ENCODE assay signal across 20 cellular contexts in genomic region chr2:20143263-20143662, GRCh38.
DNase-seq lines count a peak whose midpoint lies in the region; FAIRE-seq and TF ChIP-seq lines count a peak whose summit lies in the region.
"Had no signal": no experiment of that assay in that cellular context is flagged by ENCODE, and none has a peak within 500 bp of the region (broad histone marks: within the 10 kb centered on the region; RNA-seq: fewer than 3 reads in every experiment).

No MANE protein-coding gene starts in this region.

- no peak for TF ChIP-seq CTCF in breast epithelium (IDR thresholded peaks at IDR 0.05)
- no peak for TF ChIP-seq CTCF in MCF 10A (IDR thresholded peaks at IDR 0.05; ENCODE audit: unreplicated experiment)
- TF ChIP-seq CTCF in bronchial epithelial cell (IDR thresholded peaks at IDR 0.05; ENCODE audit: insufficient read depth, low read length, severe bottlenecking): no peak
- TF ChIP-seq CTCF in kidney epithelial cell (IDR thresholded peaks at IDR 0.05; ENCODE audit: insufficient read depth, low read length, poor library complexity, severe bottlenecking): no peak
- no peak for TF ChIP-seq CTCF in type B pancreatic cell (conservative IDR thresholded peaks at IDR 0.05)
- no peak for TF ChIP-seq CTCF in A673 (conservative IDR thresholded peaks at IDR 0.05; ENCODE audit: low read depth, low read length)
- TF ChIP-seq CTCF in GM20000 (IDR thresholded peaks at IDR 0.05; ENCODE audit: extremely low read depth, missing control alignments): no peak

- H3K27ac Mint-ChIP-seq in MCF 10A (ENCODE audit: low read depth, unreplicated experiment) (no peak overlapping the region), type B pancreatic cell (peak overlapping the region; percentile 97)
- H3K27ac Mint-ChIP-seq: activated T-helper 2 cell treated with anti-CD3 and anti-CD28 coated beads, Interferon-gamma antibody, Interleukin-2, Interleukin-4, amounts not matched to agents 10 μg/mL and 5 μg/mL and 100 μg/mL, durations not matched to agents 14 hours and 24 hours and 36 hours; IgD-negative memory B cell had no signal

- H3K27me3 ChIP-seq in breast epithelium: no peaks in the 10 kb centered on the region
- no peaks in the 10 kb centered on the region for H3K27me3 ChIP-seq in bronchial epithelial cell (ENCODE audit: control insufficient read depth, insufficient read depth, low read length)
- no peaks in the 10 kb centered on the region for H3K27me3 ChIP-seq in kidney epithelial cell (ENCODE audit: control insufficient read depth, insufficient read depth, low read length)
- no peaks in the 10 kb centered on the region for H3K27me3 ChIP-seq in A673 (replicated peaks; ENCODE audit: insufficient read depth, low read depth, low read length, poor library complexity)

- H3K36me3 Mint-ChIP-seq in MCF 10A (ENCODE audit: insufficient read depth, unreplicated experiment) (peaks cover 8% of the 10 kb centered on the region), type B pancreatic cell (no peaks in the 10 kb centered on the region)
- H3K36me3 Mint-ChIP-seq: IgD-negative memory B cell had no signal

- H3K27me3 Mint-ChIP-seq in MCF 10A (ENCODE audit: insufficient read depth, unreplicated experiment) (no peaks in the 10 kb centered on the region), type B pancreatic cell (no peaks in the 10 kb centered on the region)

- intact Hi-C loops in breast epithelium (cut with DNase I; ENCODE audit: low total_unique reads): no loop called here
- intact Hi-C loops in MCF 10A (cut with micrococcal nuclease): no loop called here
- intact Hi-C loops in A673 (cut with micrococcal nuclease; ENCODE audit: unreplicated experiment): no loop called here

- H3K4me3 ChIP-seq in breast epithelium (no peak overlapping the region), bronchial epithelial cell (ENCODE audit: low read depth, low read length) (no peak overlapping the region), kidney epithelial cell (ENCODE audit: low read depth, low read length) (no peak overlapping the region), A673 (ENCODE audit: low read depth, low read length, poor library complexity, severe bottlenecking) (no peak overlapping the region)
- H3K4me3 ChIP-seq: dorsolateral prefrontal cortex, SK-N-MC had no signal

- no peaks in the 10 kb centered on the region for H3K9me3 Mint-ChIP-seq in MCF 10A (ENCODE audit: unreplicated experiment)
- peaks cover 5% of the 10 kb centered on the region for H3K9me3 Mint-ChIP-seq in type B pancreatic cell
- H3K9me3 Mint-ChIP-seq: activated T-helper 2 cell treated with anti-CD3 and anti-CD28 coated beads, Interferon-gamma antibody, Interleukin-2, Interleukin-4, amounts not matched to agents 10 μg/mL and 5 μg/mL and 100 μg/mL, durations not matched to agents 14 hours and 24 hours and 36 hours; IgD-negative memory B cell had no signal

- BruUV-seq in MCF 10A (replicated peaks; lab: Mats Ljungman, UMichigan) (no TSS peak), A673 (replicated peaks; lab: Mats Ljungman, UMichigan) (no TSS peak)

- H3K9me3 ChIP-seq in breast epithelium (no peaks in the 10 kb centered on the region), A673 (ENCODE audit: low read depth, low read length, poor library complexity, severe bottlenecking) (no peaks in the 10 kb centered on the region)

- H3K36me3 ChIP-seq in breast epithelium (no peaks in the 10 kb centered on the region), bronchial epithelial cell (ENCODE audit: control insufficient read depth, insufficient read depth, low read length) (no peaks in the 10 kb centered on the region), kidney epithelial cell (ENCODE audit: control insufficient read depth, insufficient read depth, low read length) (no peaks in the 10 kb centered on the region), A673 (ENCODE audit: insufficient read depth, low read length, poor library complexity, severe bottlenecking) (no peaks in the 10 kb centered on the region)

- H3K27ac ChIP-seq in breast epithelium (peak overlapping the region; percentile 48 to 56), A673 (ENCODE audit: low read depth, low read length, poor library complexity, severe bottlenecking) (no peak overlapping the region)
- H3K27ac ChIP-seq: dorsolateral prefrontal cortex, parathyroid adenoma, SK-N-MC had no signal

- POLR2A ChIA-PET in MCF 10A (lab: Yijun Ruan, JAX) (interaction anchor here (0.7 kb wide), 1 partner anchor 88 kb away, joined by 3 read pairs; no protein-coding TSS in a partner anchor), A673 (lab: Charles Lee; ENCODE audit: low non-redundant PET) (no interaction called here)

- H3K4me3 Mint-ChIP-seq in MCF 10A (ENCODE audit: unreplicated experiment) (no peak overlapping the region), type B pancreatic cell (peak overlapping the region; percentile 69)
- H3K4me3 Mint-ChIP-seq: IgD-negative memory B cell had no signal

- peaks cover 0 to 3% of the 10 kb centered on the region in 2 donors for H3K4me1 ChIP-seq in breast epithelium
- no peaks in the 10 kb centered on the region for H3K4me1 ChIP-seq in A673 (ENCODE audit: insufficient read depth, low read length, poor library complexity, severe bottlenecking)
- H3K4me1 ChIP-seq: parathyroid adenoma had no signal

- FAIRE-seq in bronchial epithelial cell (lab: Jason Lieb, UNC): no peak
- FAIRE-seq: frontal cortex, GM12891, islet of Langerhans had no signal

- no peak for TF ChIP-seq POLR2A in breast epithelium (IDR thresholded peaks at IDR 0.05)

- DNase-seq in breast epithelium (ENCODE audit: low spot score in 2 of 2) (peak in 1 of 2 donors; percentile 89), MCF 10A (ENCODE audit: unreplicated experiment) (no peak), bronchial epithelial cell (ENCODE audit: low read depth) (peak; percentile 54), kidney epithelial cell (ENCODE audit: low read depth) (peak; percentile 61), type B pancreatic cell (ENCODE audit: extremely low spot score, unreplicated experiment) (no peak), A673 (ENCODE audit: low spot score) (no peak), GM20000 (ENCODE audit: low spot score) (no peak)
- DNase-seq in activated CD8-positive, alpha-beta memory T cell treated with anti-CD3 and anti-CD28 coated beads for 24 hours: no peak
- DNase-seq: anterior cingulate cortex, dorsolateral prefrontal cortex, HCEC 1CT, NCI-H1417, NCI-H345 had no signal

- peaks cover 41% of the 10 kb centered on the region for H3K4me1 Mint-ChIP-seq in MCF 10A (ENCODE audit: insufficient read depth, unreplicated experiment)
- H3K4me1 Mint-ChIP-seq in type B pancreatic cell (ENCODE audit: unreplicated experiment): peaks cover 74% of the 10 kb centered on the region
- H3K4me1 Mint-ChIP-seq: IgD-negative memory B cell had no signal

- CTCF ChIA-PET in MCF 10A (lab: Yijun Ruan, JAX) (interaction anchor here (0.5 to 1.0 kb wide), 2 partner anchors 88 to 268 kb away, joined by 3 read pairs; no protein-coding TSS in a partner anchor), A673 (lab: Charles Lee) (no interaction called here)

Comparison
In these comparisons a context has a peak if more than half of its experiments do, and no peak if none do; other contexts are left out.
1. DNase-seq: peak in bronchial epithelial cell (single experiment) and kidney epithelial cell (single experiment); none in MCF 10A (single experiment), type B pancreatic cell (single experiment), A673 (single experiment), GM20000 (single experiment) and activated CD8-positive, alpha-beta memory T cell treated with anti-CD3 and anti-CD28 coated beads for 24 hours (single experiment).